In the genomic region with DNA sequence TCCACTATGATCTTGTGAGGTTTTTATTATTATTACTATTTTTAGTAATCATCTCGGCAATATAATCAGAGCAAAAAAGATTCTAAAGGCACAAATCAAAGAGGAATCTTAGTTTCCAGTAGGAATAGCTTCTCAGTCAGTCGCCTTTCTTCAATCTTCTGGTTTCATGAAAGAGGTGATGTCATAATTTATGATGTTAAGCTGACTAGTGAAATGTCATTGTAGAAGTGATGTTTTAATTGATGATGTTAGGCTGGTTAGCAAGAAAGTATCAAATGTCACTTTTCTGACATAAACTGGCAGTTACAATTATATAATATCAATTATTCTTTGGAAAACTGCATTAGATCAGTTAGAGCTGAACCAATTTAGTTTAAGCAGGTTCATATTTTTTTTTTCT, we compare ENCODE assay signal across 20 cellular contexts.
DNase-seq lines count a peak whose midpoint lies in the region; ATAC-seq, FAIRE-seq and TF ChIP-seq lines count a peak whose summit lies in the region.
"Had no signal": no experiment of that assay in that cellular context is flagged by ENCODE, and none has a peak within 500 bp of the region (broad histone marks: within the 10 kb centered on the region; RNA-seq: fewer than 3 reads in every experiment).

No MANE protein-coding gene starts in this region.

- DNase-seq in HepG2 (ENCODE audit: low spot score) = no peak
- DNase-seq in right lobe of liver = no peak
- no peak for DNase-seq in GM12878 (ENCODE audit: low read depth, low spot score)
- DNase-seq in stimulated activated naive CD8-positive, alpha-beta T cell treated with anti-CD3 and anti-CD28 coated beads, Interleukin-15, Interleukin-2, amounts not matched to agents 100 U/mL and 50 U/mL, for 24 hours = no peak
- DNase-seq in NCI-H82 treated with DMSO at 0.1 percent for 48 hours (lab: John Stamatoyannopoulos, UW; ENCODE audit: unreplicated experiment) = no peak
- DNase-seq: AML-193; Caco-2; Calu3; CD4-positive, alpha-beta T cell; CD8-positive, alpha-beta T cell; DMS79 treated with DMSO at 0.1 percent for 48 hours; GF-D8 had no signal

- H3K4me3 ChIP-seq in HepG2 (replicated peaks in 1 of 3; ENCODE audit: insufficient read depth in 1 of 3, low read depth in 2 of 3, low read length in 3 of 3) (no peak overlapping the region), right lobe of liver (no peak overlapping the region), GM12878 (no peak overlapping the region)
- H3K4me3 ChIP-seq: A549; BLaER1 treated with 17β-estradiol and CSF1 and Interleukin-3, amounts not matched to agents 10 nM and 100 nM had no signal

- no peak for TF ChIP-seq EP300 in HepG2 (IDR thresholded peaks at IDR 0.05; ENCODE audit: low read depth in 2 of 2, low read length in 2 of 2)
- TF ChIP-seq EP300 in HepG2 (CRISPR knock-in tag; IDR thresholded peaks at IDR 0.05; ENCODE audit: borderline replicate concordance) = no peak
- TF ChIP-seq EP300 in GM12878 (IDR thresholded peaks at IDR 0.05; ENCODE audit: borderline replicate concordance in 1 of 2, control insufficient read depth in 1 of 2, low read depth in 2 of 2, low read length in 2 of 2) = no peak

- RAD21 ChIA-PET in GM12878 (lab: Charles Lee; ENCODE audit: unreplicated experiment) = no interaction called here

- H3K4me2 ChIP-seq in HepG2 (ENCODE audit: low read depth, low read length) (no peak overlapping the region), GM12878 (ENCODE audit: control insufficient read depth, insufficient read depth) (no peak overlapping the region)
- H3K4me2 ChIP-seq: A549; BLaER1 treated with 17β-estradiol and CSF1 and Interleukin-3, amounts not matched to agents 10 nM and 100 nM had no signal

- TF ChIP-seq RAD21 in HepG2 (CRISPR knock-in tag; IDR thresholded peaks at IDR 0.05) (no peak), GM12878 (IDR thresholded peaks at IDR 0.05; ENCODE audit: insufficient read depth, low read depth, low read length) (no peak)

- no TSS peak for BruUV-seq in HepG2 (replicated peaks; lab: Mats Ljungman, UMichigan)
- BruUV-seq in GM12878 (replicated peaks; lab: Mats Ljungman, UMichigan) = no TSS peak

- H3K27ac ChIP-seq in HepG2 (ENCODE audit: extremely low read length, insufficient read depth, low read length) = no peak overlapping the region
- H3K27ac ChIP-seq in right lobe of liver = no peak overlapping the region
- H3K27ac ChIP-seq in GM12878 (ENCODE audit: control insufficient read depth, insufficient read depth) = no peak overlapping the region
- H3K27ac ChIP-seq: 22Rv1; A549; BLaER1 treated with 17β-estradiol and CSF1 and Interleukin-3, amounts not matched to agents 10 nM and 100 nM; C4-2B had no signal

- H3K36me3 ChIP-seq in HepG2 (replicated peaks in 1 of 2; ENCODE audit: control insufficient read depth in 1 of 2, insufficient read depth in 2 of 2, low read length in 2 of 2) = no peaks in the 10 kb centered on the region
- H3K36me3 ChIP-seq in right lobe of liver = no peaks in the 10 kb centered on the region
- H3K36me3 ChIP-seq in GM12878 (ENCODE audit: control insufficient read depth in 2 of 2, insufficient read depth in 2 of 2, low read length in 1 of 2) = no peaks in the 10 kb centered on the region
- H3K36me3 ChIP-seq: BLaER1 treated with 17β-estradiol and CSF1 and Interleukin-3, amounts not matched to agents 10 nM and 100 nM had no signal

- TF ChIP-seq POLR2A in HepG2 (IDR thresholded peaks at IDR 0.05; ENCODE audit: insufficient read depth in 1 of 2, low read depth in 2 of 2, low read length in 2 of 2) = no peak
- no peak for TF ChIP-seq POLR2A in right lobe of liver (IDR thresholded peaks at IDR 0.05)
- no peak for TF ChIP-seq POLR2A in GM12878 (IDR thresholded peaks at IDR 0.05; ENCODE audit: low read depth, low read length)

- no peaks in the 10 kb centered on the region for H3K4me1 ChIP-seq in HepG2 (ENCODE audit: insufficient read depth, low read length)
- no peaks in the 10 kb centered on the region for H3K4me1 ChIP-seq in right lobe of liver
- no peaks in the 10 kb centered on the region for H3K4me1 ChIP-seq in GM12878 (ENCODE audit: control insufficient read depth, insufficient read depth, low read length)
- H3K4me1 ChIP-seq: A549 had no signal

- POLR2A ChIA-PET in HepG2 (lab: Yijun Ruan, JAX) = no interaction called here
- POLR2A ChIA-PET in GM12878 (lab: Charles Lee) = interaction anchor here (0.9 kb wide), 1 partner anchor 13 kb away, joined by 3 read pairs; no protein-coding TSS in a partner anchor

- H3K9ac ChIP-seq in HepG2 (ENCODE audit: insufficient read depth, low read depth, low read length) (no peak overlapping the region), GM12878 (ENCODE audit: control insufficient read depth, insufficient read depth, low read length) (no peak overlapping the region)
- H3K9ac ChIP-seq: BLaER1 treated with 17β-estradiol and CSF1 and Interleukin-3, amounts not matched to agents 10 nM and 100 nM had no signal

- in situ Hi-C loops in HepG2 (cut with HindIII; ENCODE audit: extremely low pct_ligation_motif_present, low pct_unique_long_range_greater_than_20kb) (no loop called here), GM12878 (cut with MboI) (no loop called here)

- ATAC-seq in HepG2 (no peak), right lobe of liver (no peak), GM12878 (no peak)
- no peak for ATAC-seq in stimulated activated naive CD8-positive, alpha-beta T cell treated with anti-CD3 and anti-CD28 coated beads, Interleukin-15, Interleukin-2, amounts not matched to agents 100 U/mL and 50 U/mL, for 24 hours
- ATAC-seq: A549; CD8-positive, alpha-beta T cell had no signal

- H3K27me3 ChIP-seq in HepG2 (ENCODE audit: control insufficient read depth in 1 of 2, insufficient read depth in 2 of 2, low read length in 2 of 2) = no peaks in the 10 kb centered on the region
- no peaks in the 10 kb centered on the region for H3K27me3 ChIP-seq in right lobe of liver
- H3K27me3 ChIP-seq in GM12878 (replicated peaks in 1 of 2; ENCODE audit: control insufficient read depth in 2 of 2, insufficient read depth in 2 of 2, low read length in 1 of 2) = no peaks in the 10 kb centered on the region
- H3K27me3 ChIP-seq: BLaER1 treated with 17β-estradiol and CSF1 and Interleukin-3, amounts not matched to agents 10 nM and 100 nM had no signal

- no peak for TF ChIP-seq CTCF in HepG2 (CRISPR knock-in tag; IDR thresholded peaks at IDR 0.05)
- no peak for TF ChIP-seq CTCF in right lobe of liver (IDR thresholded peaks at IDR 0.05)
- no peak for TF ChIP-seq CTCF in GM12878 (IDR thresholded peaks at IDR 0.05 in 2 of 3, conservative IDR thresholded peaks at IDR 0.05 in 1 of 3; ENCODE audit: control insufficient read depth in 2 of 3, extremely low read depth in 1 of 3, insufficient read depth in 1 of 3, low read depth in 3 of 3, low read length in 3 of 3)

- intact Hi-C loops in HepG2 (cut with micrococcal nuclease; ENCODE audit: unreplicated experiment) (no loop called here), right lobe of liver (cut with DNase I) (no loop called here), GM12878 (cut with micrococcal nuclease; ENCODE audit: unreplicated experiment) (no loop called here)

- no peak overlapping the region for H2AFZ ChIP-seq in HepG2 (ENCODE audit: low read length)
- no peak overlapping the region for H2AFZ ChIP-seq in GM12878 (ENCODE audit: control insufficient read depth, low read depth, low read length)

- SMC1A ChIA-PET in GM12878 (lab: Charles Lee; ENCODE audit: uncharacterized antibody, unreplicated experiment) = no interaction called here

- WGBS in HepG2 (ENCODE audit: low lambda C conversion rate) = under 1% methylated on average over 2 of the region's 2 CpGs
- WGBS in right lobe of liver (ENCODE audit: insufficient coverage, low coverage, low lambda C conversion rate, missing lambda C conversion rate) = 57% methylated on average over 2 of the region's 2 CpGs
- 16% methylated on average over 2 of the region's 2 CpGs for WGBS in GM12878 (ENCODE audit: insufficient coverage, insufficient replicate concordance, low lambda C conversion rate, missing lambda C conversion rate)

- H3K79me2 ChIP-seq in HepG2 (ENCODE audit: insufficient read depth, low read length) (no peaks in the 10 kb centered on the region), GM12878 (ENCODE audit: control insufficient read depth, insufficient read depth, low read length) (no peaks in the 10 kb centered on the region)

- FAIRE-seq in HepG2 (lab: Jason Lieb, UNC) (no peak), GM12878 (lab: Jason Lieb, UNC) (no peak)
- FAIRE-seq: A549, D721Med, G401.6, GM12892, GM18507 had no signal

- H3K9me3 ChIP-seq in HepG2 (ENCODE audit: low read length) (peaks cover 41% of the 10 kb centered on the region; the same call in 1 of the 2 replicates), right lobe of liver (no peaks in the 10 kb centered on the region), GM12878 (replicated peaks; ENCODE audit: control insufficient read depth, insufficient read depth, low read length) (no peaks in the 10 kb centered on the region)
- H3K9me3 ChIP-seq: A549; BLaER1 treated with 17β-estradiol and CSF1 and Interleukin-3, amounts not matched to agents 10 nM and 100 nM; Caco-2 had no signal

- CTCF ChIA-PET in HepG2 (lab: Yijun Ruan, JAX; ENCODE audit: low intra/inter-chr PET ratio, low total read pairs) (no interaction called here), GM12878 (lab: Yijun Ruan, JAX) (no interaction called here)

- H4K20me1 ChIP-seq in HepG2 (ENCODE audit: insufficient read depth, low read length) (no peaks in the 10 kb centered on the region), GM12878 (ENCODE audit: control insufficient read depth, insufficient read depth) (no peaks in the 10 kb centered on the region)
- H4K20me1 ChIP-seq: BLaER1 treated with 17β-estradiol and CSF1 and Interleukin-3, amounts not matched to agents 10 nM and 100 nM had no signal

TF ChIP-seq in HepG2, 621 proteins besides CTCF, POLR2A, EP300 and RAD21:
- TF ChIP-seq MATR3 (CRISPR knock-in tag; IDR thresholded peaks at IDR 0.05) (no peak), CREB1 (IDR thresholded peaks at IDR 0.05) (peak; percentile 43; the same call in 1 of the 2 replicates), CREB1 (CRISPR knock-in tag; IDR thresholded peaks at IDR 0.05) (no peak), ATF7 (IDR thresholded peaks at IDR 0.05) (peak; percentile 95), ATF7 (CRISPR knock-in tag; IDR thresholded peaks at IDR 0.05) (no peak)
